In the genomic region with DNA sequence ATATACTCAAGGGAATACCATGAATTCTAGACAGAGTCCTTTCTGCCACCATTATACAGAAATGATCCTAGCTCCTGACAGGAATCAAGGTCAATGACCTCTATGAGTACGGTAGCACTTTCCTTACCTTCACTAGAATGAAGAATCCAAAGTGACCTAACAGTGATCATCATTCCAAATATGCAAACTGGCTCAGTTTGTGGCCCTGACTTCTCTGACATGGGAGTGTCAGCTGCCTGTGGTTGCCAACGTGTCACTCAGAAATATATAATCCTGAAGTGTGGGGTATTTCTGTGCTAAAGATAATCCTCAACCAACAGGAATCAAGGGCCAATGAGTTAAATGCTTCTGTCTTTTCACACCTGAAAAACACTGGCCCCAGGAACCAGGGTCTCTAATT, we compare ENCODE assay signal across 1 cellular context.
TF ChIP-seq lines count a peak whose summit lies in the region.

No MANE protein-coding gene starts in this region.

TF ChIP-seq in HepG2, 621 proteins besides CTCF, POLR2A, EP300 and RAD21 (continued from another document):
- TF ChIP-seq, protein P1, sequence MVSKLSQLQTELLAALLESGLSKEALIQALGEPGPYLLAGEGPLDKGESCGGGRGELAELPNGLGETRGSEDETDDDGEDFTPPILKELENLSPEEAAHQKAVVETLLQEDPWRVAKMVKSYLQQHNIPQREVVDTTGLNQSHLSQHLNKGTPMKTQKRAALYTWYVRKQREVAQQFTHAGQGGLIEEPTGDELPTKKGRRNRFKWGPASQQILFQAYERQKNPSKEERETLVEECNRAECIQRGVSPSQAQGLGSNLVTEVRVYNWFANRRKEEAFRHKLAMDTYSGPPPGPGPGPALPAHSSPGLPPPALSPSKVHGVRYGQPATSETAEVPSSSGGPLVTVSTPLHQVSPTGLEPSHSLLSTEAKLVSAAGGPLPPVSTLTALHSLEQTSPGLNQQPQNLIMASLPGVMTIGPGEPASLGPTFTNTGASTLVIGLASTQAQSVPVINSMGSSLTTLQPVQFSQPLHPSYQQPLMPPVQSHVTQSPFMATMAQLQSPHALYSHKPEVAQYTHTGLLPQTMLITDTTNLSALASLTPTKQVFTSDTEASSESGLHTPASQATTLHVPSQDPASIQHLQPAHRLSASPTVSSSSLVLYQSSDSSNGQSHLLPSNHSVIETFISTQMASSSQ (IDR thresholded peaks at IDR 0.05; ENCODE audit: low read depth): no peak
- TF ChIP-seq, protein P1 (CRISPR knock-in tag; IDR thresholded peaks at IDR 0.05; ENCODE audit: borderline replicate concordance): no peak
- TF ChIP-seq KAT2B (IDR thresholded peaks at IDR 0.05; ENCODE audit: borderline replicate concordance, low read depth, low read length) (no peak), ISX (CRISPR knock-in tag; conservative IDR thresholded peaks at IDR 0.05) (no peak), ONECUT2 (CRISPR knock-in tag; IDR thresholded peaks at IDR 0.05) (no peak), TARDBP (CRISPR knock-in tag; IDR thresholded peaks at IDR 0.05) (no peak), LRRFIP1 (CRISPR knock-in tag; conservative IDR thresholded peaks at IDR 0.05) (no peak), ZFP62 (CRISPR knock-in tag; IDR thresholded peaks at IDR 0.05) (no peak), ESRRA (CRISPR knock-in tag; IDR thresholded peaks at IDR 0.05; ENCODE audit: low read depth) (no peak), YY1 (IDR thresholded peaks at IDR 0.05; ENCODE audit: insufficient read depth, insufficient replicate concordance, low read depth, low read length) (no peak), SIX4 (CRISPR knock-in tag; IDR thresholded peaks at IDR 0.05) (no peak), KDM3A (CRISPR knock-in tag; IDR thresholded peaks at IDR 0.05; ENCODE audit: low read depth) (no peak), TEAD2 (CRISPR knock-in tag; IDR thresholded peaks at IDR 0.05) (no peak), HNRNPUL1 (IDR thresholded peaks at IDR 0.05; ENCODE audit: low read depth, low read length) (no peak), ARID5B (CRISPR knock-in tag; IDR thresholded peaks at IDR 0.05) (no peak)
- TF ChIP-seq, protein P2, sequence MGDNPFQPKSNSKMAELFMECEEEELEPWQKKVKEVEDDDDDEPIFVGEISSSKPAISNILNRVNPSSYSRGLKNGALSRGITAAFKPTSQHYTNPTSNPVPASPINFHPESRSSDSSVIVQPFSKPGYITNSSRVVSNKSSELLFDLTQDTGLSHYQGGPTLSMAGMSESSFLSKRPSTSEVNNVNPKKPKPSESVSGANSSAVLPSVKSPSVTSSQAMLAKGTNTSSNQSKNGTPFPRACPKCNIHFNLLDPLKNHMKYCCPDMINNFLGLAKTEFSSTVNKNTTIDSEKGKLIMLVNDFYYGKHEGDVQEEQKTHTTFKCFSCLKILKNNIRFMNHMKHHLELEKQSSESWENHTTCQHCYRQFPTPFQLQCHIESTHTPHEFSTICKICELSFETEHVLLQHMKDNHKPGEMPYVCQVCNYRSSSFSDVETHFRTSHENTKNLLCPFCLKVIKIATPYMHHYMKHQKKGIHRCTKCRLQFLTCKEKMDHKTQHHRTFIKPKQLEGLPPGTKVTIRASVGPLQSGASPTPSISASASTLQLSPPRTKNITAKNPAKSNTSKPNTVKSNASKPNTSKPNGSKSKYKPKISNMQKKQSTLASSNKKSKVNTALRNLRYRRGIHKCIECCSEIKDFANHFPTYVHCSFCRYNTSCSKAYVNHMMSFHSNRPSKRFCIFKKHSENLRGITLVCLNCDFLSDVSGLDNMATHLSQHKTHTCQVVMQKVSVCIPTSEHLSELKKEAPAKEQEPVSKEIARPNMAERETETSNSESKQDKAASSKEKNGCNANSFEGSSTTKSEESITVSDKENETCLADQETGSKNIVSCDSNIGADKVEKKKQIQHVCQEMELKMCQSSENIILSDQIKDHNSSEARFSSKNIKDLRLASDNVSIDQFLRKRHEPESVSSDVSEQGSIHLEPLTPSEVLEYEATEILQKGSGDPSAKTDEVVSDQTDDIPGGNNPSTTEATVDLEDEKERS (CRISPR knock-in tag; IDR thresholded peaks at IDR 0.05): no peak
- TF ChIP-seq, protein P3, sequence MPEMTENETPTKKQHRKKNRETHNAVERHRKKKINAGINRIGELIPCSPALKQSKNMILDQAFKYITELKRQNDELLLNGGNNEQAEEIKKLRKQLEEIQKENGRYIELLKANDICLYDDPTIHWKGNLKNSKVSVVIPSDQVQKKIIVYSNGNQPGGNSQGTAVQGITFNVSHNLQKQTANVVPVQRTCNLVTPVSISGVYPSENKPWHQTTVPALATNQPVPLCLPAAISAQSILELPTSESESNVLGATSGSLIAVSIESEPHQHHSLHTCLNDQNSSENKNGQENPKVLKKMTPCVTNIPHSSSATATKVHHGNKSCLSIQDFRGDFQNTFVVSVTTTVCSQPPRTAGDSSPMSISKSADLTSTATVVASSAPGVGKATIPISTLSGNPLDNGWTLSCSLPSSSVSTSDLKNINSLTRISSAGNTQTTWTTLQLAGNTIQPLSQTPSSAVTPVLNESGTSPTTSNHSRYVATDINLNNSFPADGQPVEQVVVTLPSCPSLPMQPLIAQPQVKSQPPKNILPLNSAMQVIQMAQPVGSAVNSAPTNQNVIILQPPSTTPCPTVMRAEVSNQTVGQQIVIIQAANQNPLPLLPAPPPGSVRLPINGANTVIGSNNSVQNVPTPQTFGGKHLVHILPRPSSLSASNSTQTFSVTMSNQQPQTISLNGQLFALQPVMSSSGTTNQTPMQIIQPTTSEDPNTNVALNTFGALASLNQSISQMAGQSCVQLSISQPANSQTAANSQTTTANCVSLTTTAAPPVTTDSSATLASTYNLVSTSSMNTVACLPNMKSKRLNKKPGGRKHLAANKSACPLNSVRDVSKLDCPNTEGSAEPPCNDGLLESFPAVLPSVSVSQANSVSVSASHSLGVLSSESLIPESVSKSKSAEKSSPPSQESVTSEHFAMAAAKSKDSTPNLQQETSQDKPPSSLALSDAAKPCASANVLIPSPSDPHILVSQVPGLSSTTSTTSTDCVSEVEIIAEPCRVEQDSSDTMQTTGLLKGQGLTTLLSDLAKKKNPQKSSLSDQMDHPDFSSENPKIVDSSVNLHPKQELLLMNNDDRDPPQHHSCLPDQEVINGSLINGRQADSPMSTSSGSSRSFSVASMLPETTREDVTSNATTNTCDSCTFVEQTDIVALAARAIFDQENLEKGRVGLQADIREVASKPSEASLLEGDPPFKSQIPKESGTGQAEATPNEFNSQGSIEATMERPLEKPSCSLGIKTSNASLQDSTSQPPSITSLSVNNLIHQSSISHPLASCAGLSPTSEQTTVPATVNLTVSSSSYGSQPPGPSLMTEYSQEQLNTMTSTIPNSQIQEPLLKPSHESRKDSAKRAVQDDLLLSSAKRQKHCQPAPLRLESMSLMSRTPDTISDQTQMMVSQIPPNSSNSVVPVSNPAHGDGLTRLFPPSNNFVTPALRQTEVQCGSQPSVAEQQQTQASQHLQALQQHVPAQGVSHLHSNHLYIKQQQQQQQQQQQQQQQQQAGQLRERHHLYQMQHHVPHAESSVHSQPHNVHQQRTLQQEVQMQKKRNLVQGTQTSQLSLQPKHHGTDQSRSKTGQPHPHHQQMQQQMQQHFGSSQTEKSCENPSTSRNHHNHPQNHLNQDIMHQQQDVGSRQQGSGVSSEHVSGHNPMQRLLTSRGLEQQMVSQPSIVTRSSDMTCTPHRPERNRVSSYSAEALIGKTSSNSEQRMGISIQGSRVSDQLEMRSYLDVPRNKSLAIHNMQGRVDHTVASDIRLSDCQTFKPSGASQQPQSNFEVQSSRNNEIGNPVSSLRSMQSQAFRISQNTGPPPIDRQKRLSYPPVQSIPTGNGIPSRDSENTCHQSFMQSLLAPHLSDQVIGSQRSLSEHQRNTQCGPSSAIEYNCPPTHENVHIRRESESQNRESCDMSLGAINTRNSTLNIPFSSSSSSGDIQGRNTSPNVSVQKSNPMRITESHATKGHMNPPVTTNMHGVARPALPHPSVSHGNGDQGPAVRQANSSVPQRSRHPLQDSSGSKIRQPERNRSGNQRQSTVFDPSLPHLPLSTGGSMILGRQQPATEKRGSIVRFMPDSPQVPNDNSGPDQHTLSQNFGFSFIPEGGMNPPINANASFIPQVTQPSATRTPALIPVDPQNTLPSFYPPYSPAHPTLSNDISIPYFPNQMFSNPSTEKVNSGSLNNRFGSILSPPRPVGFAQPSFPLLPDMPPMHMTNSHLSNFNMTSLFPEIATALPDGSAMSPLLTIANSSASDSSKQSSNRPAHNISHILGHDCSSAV (CRISPR knock-in tag; IDR thresholded peaks at IDR 0.05; ENCODE audit: borderline replicate concordance): no peak
TF ChIP-seq in HepG2: peak in this region for 0.
